ENCODE assay signal across 17 cellular contexts in the genomic region with DNA sequence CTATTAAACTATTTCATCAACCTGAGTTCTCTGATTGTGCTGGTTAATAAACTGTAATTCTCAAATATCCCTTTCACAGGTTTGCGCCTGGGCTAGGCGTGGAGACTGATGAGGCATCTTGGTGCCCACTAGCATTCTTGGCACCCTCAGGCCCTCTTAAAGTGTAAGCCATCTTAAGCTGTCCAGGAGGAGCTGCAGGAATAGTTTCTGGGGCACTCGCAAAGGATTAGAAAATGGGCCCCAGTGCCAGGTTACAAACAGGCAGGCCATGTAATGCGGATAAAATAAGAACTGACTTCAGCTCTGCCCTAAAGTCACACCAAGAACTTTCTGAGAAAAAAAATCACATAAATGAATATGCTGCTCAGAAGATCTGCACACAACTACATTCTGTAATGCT. TPM values are rescaled to one million over a fixed set of nuclear protein-coding genes. Genes with fewer than 3 reads are reported as not detected.
"Had no signal": no experiment of that assay in that cellular context is flagged by ENCODE, and none has a peak within 500 bp of the region (broad histone marks: within the 10 kb centered on the region; RNA-seq: fewer than 3 reads in every experiment).

No MANE protein-coding gene starts in this region.

- H3K27me3 ChIP-seq: foreskin keratinocyte, tibial nerve had no signal

- H3K36me3 ChIP-seq: tibial nerve had no signal

- H3K4me3 Mint-ChIP-seq: activated naive CD4-positive, alpha-beta T cell treated with anti-CD3 and anti-CD28 coated beads, Interleukin-2, amount 10 ng/mL, durations not matched to agents 7 days and 5 days; natural killer cell; stimulated activated effector memory CD8-positive, alpha-beta T cell treated with anti-CD3 and anti-CD28 coated beads, Interleukin-12 subunit alpha, Interleukin-12 subunit beta, amount 100 ng/mL, for 72 hours; T-cell had no signal

- H3K27ac Mint-ChIP-seq: activated naive CD4-positive, alpha-beta T cell treated with anti-CD3 and anti-CD28 coated beads, Interleukin-2, amount 10 ng/mL, durations not matched to agents 7 days and 5 days; activated T-helper 2 cell treated with anti-CD3 and anti-CD28 coated beads, Interferon-gamma antibody, Interleukin-2, Interleukin-4, amounts not matched to agents 10 μg/mL and 5 μg/mL and 100 μg/mL, durations not matched to agents 14 hours and 24 hours and 36 hours; natural killer cell; stimulated activated effector memory CD8-positive, alpha-beta T cell treated with anti-CD3 and anti-CD28 coated beads, Interleukin-12 subunit alpha, Interleukin-12 subunit beta, amount 100 ng/mL, for 72 hours; T-cell had no signal

- H3K27ac ChIP-seq: foreskin keratinocyte, SK-N-MC, tibial nerve had no signal

- H3K4me3 ChIP-seq: SK-N-MC had no signal

- H3K4me1 Mint-ChIP-seq: activated naive CD4-positive, alpha-beta T cell treated with anti-CD3 and anti-CD28 coated beads, Interleukin-2, amount 10 ng/mL, durations not matched to agents 7 days and 5 days; natural killer cell; stimulated activated effector memory CD8-positive, alpha-beta T cell treated with anti-CD3 and anti-CD28 coated beads, Interleukin-12 subunit alpha, Interleukin-12 subunit beta, amount 100 ng/mL, for 72 hours; T-cell had no signal

- DNase-seq: activated CD4-positive, alpha-beta T cell treated with anti-CD3 and anti-CD28 coated beads, Interleukin-2, amount 50 U/mL, for 48 hours; activated CD4-positive, CD25-positive, alpha-beta regulatory T cell treated with anti-CD3 and anti-CD28 coated beads, Interleukin-2, amount 50 U/mL, for 72 hours; activated naive CD4-positive, alpha-beta T cell treated with anti-CD3 and anti-CD28 coated beads, Interleukin-2, amount 10 ng/mL, durations not matched to agents 7 days and 5 days; activated T-cell treated with anti-CD3 and anti-CD28 coated beads, Interleukin-2, amount 50 U/mL, for 1 hour; foreskin keratinocyte; head of caudate nucleus; mammary epithelial cell; natural killer cell; nucleus accumbens; T-cell; T1000 had no signal

- H3K9me3 ChIP-seq: tibial nerve had no signal

- H3K36me3 Mint-ChIP-seq: activated naive CD4-positive, alpha-beta T cell treated with anti-CD3 and anti-CD28 coated beads, Interleukin-2, amount 10 ng/mL, durations not matched to agents 7 days and 5 days; natural killer cell; stimulated activated effector memory CD8-positive, alpha-beta T cell treated with anti-CD3 and anti-CD28 coated beads, Interleukin-12 subunit alpha, Interleukin-12 subunit beta, amount 100 ng/mL, for 72 hours; T-cell had no signal

- H3K9me3 Mint-ChIP-seq: activated naive CD4-positive, alpha-beta T cell treated with anti-CD3 and anti-CD28 coated beads, Interleukin-2, amount 10 ng/mL, durations not matched to agents 7 days and 5 days; activated T-helper 2 cell treated with anti-CD3 and anti-CD28 coated beads, Interferon-gamma antibody, Interleukin-2, Interleukin-4, amounts not matched to agents 10 μg/mL and 5 μg/mL and 100 μg/mL, durations not matched to agents 14 hours and 24 hours and 36 hours; natural killer cell; stimulated activated effector memory CD8-positive, alpha-beta T cell treated with anti-CD3 and anti-CD28 coated beads, Interleukin-12 subunit alpha, Interleukin-12 subunit beta, amount 100 ng/mL, for 72 hours; T-cell had no signal

- ATAC-seq: foreskin keratinocyte; natural killer cell; sciatic nerve; stimulated activated effector memory CD8-positive, alpha-beta T cell treated with anti-CD3 and anti-CD28 coated beads, Interleukin-12 subunit alpha, Interleukin-12 subunit beta, amount 100 ng/mL, for 72 hours; T-cell had no signal

RNA-seq across cellular contexts. Expression of a gene that starts 1.1 kb away (rescaled TPM):
- total RNA-seq: activated T-helper 2 cell treated with anti-CD3 and anti-CD28 coated beads, Interferon-gamma antibody, Interleukin-2, Interleukin-4, amounts not matched to agents 10 μg/mL and 5 μg/mL and 100 μg/mL, durations not matched to agents 14 hours and 24 hours and 36 hours; endothelial cell of umbilical vein; foreskin keratinocyte; mammary epithelial cell; natural killer cell; T-cell had no signal
